22 cellular contexts compared by ENCODE assay signal in genomic region chr11:114773541-114774338, GRCh38.
"Had no signal": no experiment of that assay in that cellular context is flagged by ENCODE, and none has a peak within 500 bp of the region (broad histone marks: within the 10 kb centered on the region; RNA-seq: fewer than 3 reads in every experiment).

No MANE protein-coding gene starts in this region.

- H3K27me3 Mint-ChIP-seq: activated naive CD8-positive, alpha-beta T cell treated with anti-CD3 and anti-CD28 coated beads, Interleukin-2, amount 10 ng/mL, durations not matched to agents 7 days and 5 days had no signal

- H3K4me1 Mint-ChIP-seq: activated naive CD8-positive, alpha-beta T cell treated with anti-CD3 and anti-CD28 coated beads, Interleukin-2, amount 10 ng/mL, durations not matched to agents 7 days and 5 days; memory B cell; naive thymus-derived CD8-positive, alpha-beta T cell; stimulated activated naive B cell treated with anti-CD40 and anti-IgM and Interleukin-4, amounts not matched to agents 10 μg/mL and 1 μg/mL and 100 μg/mL, for 72 hours had no signal

- H3K9me3 Mint-ChIP-seq: activated naive CD8-positive, alpha-beta T cell treated with anti-CD3 and anti-CD28 coated beads, Interleukin-2, amount 10 ng/mL, durations not matched to agents 7 days and 5 days; activated T-cell treated with anti-CD3 and anti-CD28 coated beads, Interleukin-2, amount 50 U/mL, for 72 hours; memory B cell; neural crest cell had no signal

- DNase-seq: activated CD4-positive, alpha-beta T cell treated with anti-CD3 and anti-CD28 coated beads for 4 hours; activated CD4-positive, alpha-beta T cell treated with anti-CD3 and anti-CD28 coated beads, Interleukin-2, amount 50 U/mL, for 4 hours; activated CD4-positive, CD25-positive, alpha-beta regulatory T cell; activated effector memory CD4-positive, alpha-beta T cell treated with Interleukin-2 at 50 U/mL for 16 hours; activated naive CD4-positive, alpha-beta T cell treated with Interleukin-2 at 50 U/mL for 16 hours; activated naive CD8-positive, alpha-beta T cell treated with anti-CD3 and anti-CD28 coated beads, Interleukin-2, amount 10 ng/mL, durations not matched to agents 7 days and 5 days; activated T-cell treated with anti-CD3 and anti-CD28 coated beads for 4 hours; effector memory CD4-positive, alpha-beta T cell; kidney; naive thymus-derived CD8-positive, alpha-beta T cell; stimulated activated naive B cell treated with anti-CD40 and anti-IgM and Interleukin-4, amounts not matched to agents 10 μg/mL and 1 μg/mL and 100 μg/mL, for 72 hours had no signal

- ATAC-seq: activated T-cell treated with anti-CD3 and anti-CD28 coated beads, Interleukin-2, amount 50 U/mL, for 72 hours; naive thymus-derived CD8-positive, alpha-beta T cell had no signal

- H3K27me3 ChIP-seq: ascending aorta, gastrocnemius medialis, thyroid gland, upper lobe of left lung, vagina had no signal

- H3K36me3 ChIP-seq: ascending aorta, gastrocnemius medialis, stomach, thyroid gland, upper lobe of left lung, vagina had no signal

- H3K4me1 ChIP-seq: ascending aorta, stomach, thyroid gland, upper lobe of left lung, vagina had no signal

- H3K36me3 Mint-ChIP-seq: activated naive CD8-positive, alpha-beta T cell treated with anti-CD3 and anti-CD28 coated beads, Interleukin-2, amount 10 ng/mL, durations not matched to agents 7 days and 5 days; brain; memory B cell; naive thymus-derived CD8-positive, alpha-beta T cell; stimulated activated naive B cell treated with anti-CD40 and anti-IgM and Interleukin-4, amounts not matched to agents 10 μg/mL and 1 μg/mL and 100 μg/mL, for 72 hours had no signal

- FAIRE-seq: kidney had no signal

- H3K9me3 ChIP-seq: ascending aorta, gastrocnemius medialis, stomach, thyroid gland, upper lobe of left lung, vagina had no signal

- H3K4me3 Mint-ChIP-seq: activated naive CD8-positive, alpha-beta T cell treated with anti-CD3 and anti-CD28 coated beads, Interleukin-2, amount 10 ng/mL, durations not matched to agents 7 days and 5 days; activated T-cell treated with anti-CD3 and anti-CD28 coated beads, Interleukin-2, amount 50 U/mL, for 72 hours; memory B cell; naive thymus-derived CD8-positive, alpha-beta T cell; neural crest cell; stimulated activated naive B cell treated with anti-CD40 and anti-IgM and Interleukin-4, amounts not matched to agents 10 μg/mL and 1 μg/mL and 100 μg/mL, for 72 hours had no signal

- H3K4me3 ChIP-seq: ascending aorta, coronary artery, gastrocnemius medialis, stomach, thyroid gland, upper lobe of left lung, vagina had no signal

- H3K27ac Mint-ChIP-seq: activated naive CD8-positive, alpha-beta T cell treated with anti-CD3 and anti-CD28 coated beads, Interleukin-2, amount 10 ng/mL, durations not matched to agents 7 days and 5 days; activated T-cell treated with anti-CD3 and anti-CD28 coated beads, Interleukin-2, amount 50 U/mL, for 72 hours; memory B cell; naive thymus-derived CD8-positive, alpha-beta T cell; stimulated activated naive B cell treated with anti-CD40 and anti-IgM and Interleukin-4, amounts not matched to agents 10 μg/mL and 1 μg/mL and 100 μg/mL, for 72 hours had no signal
